Comparison of ENCODE assay signal across 10 cellular contexts in genomic region chr13:49829715-49830114, GRCh38.
"Had no signal": no experiment of that assay in that cellular context is flagged by ENCODE, and none has a peak within 500 bp of the region (broad histone marks: within the 10 kb centered on the region; RNA-seq: fewer than 3 reads in every experiment).

No MANE protein-coding gene starts in this region.

- H3K27ac ChIP-seq: HL-60 had no signal

- DNase-seq: H9, HCEC 1CT, HFFc6, KBM-7 had no signal

- ATAC-seq: GM23338, HepG2 had no signal

- FAIRE-seq: H1, H54, HepG2 had no signal

- H3K4me3 ChIP-seq: GM23338 had no signal

- H3K4me3 Mint-ChIP-seq: GM23338, H9, HFFc6, IgD-negative memory B cell had no signal

- H3K27ac Mint-ChIP-seq: GM23338, H9, HFFc6 had no signal

- H2AFZ ChIP-seq: GM23338 had no signal

- H3K4me2 ChIP-seq: GM23338 had no signal
